In genomic region chr19:41785653-41786052, GRCh38 we compare ENCODE assay signal across 7 cellular contexts. TPM values are rescaled to one million over a fixed set of nuclear protein-coding genes. Genes with fewer than 3 reads are reported as not detected.
A peak's percentile ranks its signal among the peaks of the same experiment; 100 is the strongest.
DNase-seq lines count a peak whose midpoint lies in the region; FAIRE-seq and TF ChIP-seq lines count a peak whose summit lies in the region.

No MANE protein-coding gene starts in this region.

- H3K4me3 ChIP-seq in astrocyte (ENCODE audit: insufficient read depth, low read depth, low read length): no peak overlapping the region
- H3K4me3 ChIP-seq in iPS-11a (ENCODE audit: low read depth, low read length): peak overlapping the region; percentile 24

- H3K9ac ChIP-seq in astrocyte (ENCODE audit: low read length): no peak overlapping the region

- no peak overlapping the region for H3K4me2 ChIP-seq in astrocyte (ENCODE audit: low read length)

- no peaks in the 10 kb centered on the region for H3K9me3 ChIP-seq in astrocyte (ENCODE audit: insufficient read depth, low read depth, low read length)

- H3K27me3 Mint-ChIP-seq in astrocyte (ENCODE audit: low read depth, unreplicated experiment): peaks cover 58% of the 10 kb centered on the region

- no peak overlapping the region for H3K27ac ChIP-seq in astrocyte (ENCODE audit: low read depth, low read length)

- H3K36me3 ChIP-seq in astrocyte (ENCODE audit: insufficient read depth, low read length): no peaks in the 10 kb centered on the region

- H3K9me3 Mint-ChIP-seq in astrocyte (ENCODE audit: unreplicated experiment): no peaks in the 10 kb centered on the region

- no peaks in the 10 kb centered on the region for H3K4me1 Mint-ChIP-seq in astrocyte (ENCODE audit: low read depth, unreplicated experiment)

- H3K79me2 ChIP-seq in astrocyte (ENCODE audit: insufficient read depth, low read length): no peaks in the 10 kb centered on the region

- H3K4me3 Mint-ChIP-seq in astrocyte (ENCODE audit: unreplicated experiment): no peak overlapping the region

- no peak overlapping the region for H3K27ac Mint-ChIP-seq in astrocyte (ENCODE audit: unreplicated experiment)

- H4K20me1 ChIP-seq in astrocyte (ENCODE audit: insufficient read depth, low read length): no peaks in the 10 kb centered on the region

- FAIRE-seq in astrocyte (lab: Jason Lieb, UNC): peak; percentile 75

- DNase-seq in GM13977 (ENCODE audit: low spot score) (peak; percentile 82), NCI-H1694 (lab: John Stamatoyannopoulos, UW) (peak; percentile 16), T-helper 1 cell (peak; percentile 41 to 79 (median 61)), astrocyte (ENCODE audit: low read depth) (peak; percentile 48), cortex of kidney (lab: John Stamatoyannopoulos, UW) (no peak)
- DNase-seq in stimulated activated CD4-positive, alpha-beta T cell treated with anti-CD3 and anti-CD28 coated beads, Interleukin-12 subunit alpha, Interleukin-12 subunit beta, amount 100 ng/mL, for 4 hours: peak; percentile 55

- no peaks in the 10 kb centered on the region for H3K4me1 ChIP-seq in astrocyte (ENCODE audit: insufficient read depth, low read length)

- in situ Hi-C loops in GM13977 (cut with MboI; ENCODE audit: low pct_unique_long_range_greater_than_20kb, low sequenced_read_pairs, unreplicated experiment): no loop called here

- no peaks in the 10 kb centered on the region for H3K36me3 Mint-ChIP-seq in astrocyte (ENCODE audit: low read depth, unreplicated experiment)

- no peak overlapping the region for H2AFZ ChIP-seq in astrocyte (ENCODE audit: low read depth, low read length)

- TF ChIP-seq CTCF in GM13977 (IDR thresholded peaks at IDR 0.05; ENCODE audit: extremely low read depth, insufficient read depth, missing control alignments) (peak; percentile 85), astrocyte (IDR thresholded peaks at IDR 0.05; ENCODE audit: insufficient read depth, low read depth, low read length) (peak; percentile 74)

- H3K27me3 ChIP-seq in astrocyte (ENCODE audit: insufficient read depth, low read length): peaks cover 4% of the 10 kb centered on the region

RNA-seq across cellular contexts. Expression of gene CEACAM3, which starts 10.7 kb away (rescaled TPM):
- total RNA-seq in astrocyte: not detected in 2 replicates

RNA-seq across cellular contexts. Expression of gene CEACAM6, which starts 30.3 kb away (rescaled TPM):
- not detected in 2 replicates for total RNA-seq in astrocyte

RNA-seq across cellular contexts. Expression of gene LYPD4, which starts 58.8 kb away (rescaled TPM):
- not detected in 2 replicates for total RNA-seq in astrocyte

RNA-seq across cellular contexts. Expression of gene DMRTC2, which starts 59.2 kb away (rescaled TPM):
- not detected in 2 replicates for total RNA-seq in astrocyte
